ENCODE assay signal across 17 cellular contexts in genomic region chr12:108173892-108174291, GRCh38. TPM values are rescaled to one million over a fixed set of nuclear protein-coding genes. Genes with fewer than 3 reads are reported as not detected.
DNase-seq lines count a peak whose midpoint lies in the region; ATAC-seq, FAIRE-seq and TF ChIP-seq lines count a peak whose summit lies in the region.
"Had no signal": no experiment of that assay in that cellular context is flagged by ENCODE, and none has a peak within 500 bp of the region (broad histone marks: within the 10 kb centered on the region; RNA-seq: fewer than 3 reads in every experiment).

No MANE protein-coding gene starts in this region.

- CTCF ChIA-PET in K562 (lab: Yijun Ruan, JAX; ENCODE audit: low intra/inter-chr PET ratio) = no interaction called here
- CTCF ChIA-PET in H1 (lab: Charles Lee; ENCODE audit: partially characterized antibody) = interaction anchor here (0.6 to 4.0 kb wide), 9 partner anchors 9 to 321 kb away, joined by 3 to 14 read pairs (median 3); no protein-coding TSS in a partner anchor

- H3K9me3 ChIP-seq in K562 (replicated peaks; ENCODE audit: control insufficient read depth, insufficient read depth, low read depth, low read length) (no peaks in the 10 kb centered on the region), H1 (ENCODE audit: insufficient read depth in 2 of 2, low read depth in 1 of 2, low read length in 1 of 2) (peaks cover 0 to 4% of the 10 kb centered on the region in 2 experiments), thyroid gland (no peaks in the 10 kb centered on the region)

- H3K79me1 ChIP-seq in H1 (ENCODE audit: low read depth, low read length) = no peaks in the 10 kb centered on the region

- H3K27me3 ChIP-seq in K562 (ENCODE audit: control insufficient read depth in 2 of 2, insufficient read depth in 2 of 2, low read length in 2 of 2) (no peaks in the 10 kb centered on the region), H1 (replicated peaks in 1 of 4; ENCODE audit: control insufficient read depth in 3 of 4, extremely low read depth in 1 of 4, insufficient read depth in 3 of 4, low read length in 3 of 4) (no peaks in the 10 kb centered on the region), thyroid gland (no peaks in the 10 kb centered on the region)

- H3K23ac ChIP-seq in H1 (ENCODE audit: insufficient read length) = no peak overlapping the region

- H2AK5ac ChIP-seq in H1 (ENCODE audit: low read depth, low read length) = no peak overlapping the region

- no peaks in the 10 kb centered on the region for H3K9me1 ChIP-seq in K562 (ENCODE audit: control insufficient read depth, insufficient read depth, low read length)

- H4K20me1 ChIP-seq in K562 (replicated peaks; ENCODE audit: control insufficient read depth, insufficient read depth, low read length) (no peaks in the 10 kb centered on the region), H1 (replicated peaks in 1 of 2; ENCODE audit: control insufficient read depth in 1 of 2, insufficient read depth in 2 of 2, low read length in 2 of 2) (no peaks in the 10 kb centered on the region)

- TF ChIP-seq EP300 in K562 (IDR thresholded peaks at IDR 0.05; ENCODE audit: low read length) (no peak), H1 (IDR thresholded peaks at IDR 0.05; ENCODE audit: borderline replicate concordance in 1 of 2, low read depth in 2 of 2, low read length in 2 of 2) (no peak)

- no peak for FAIRE-seq in K562 (lab: Jason Lieb, UNC)
- no peak for FAIRE-seq in H1 (lab: Jason Lieb, UNC)
- FAIRE-seq: GM12892, H54 had no signal

- peak overlapping the region; percentile 44 for H2BK120ac ChIP-seq in H1 (replicated peaks; ENCODE audit: low read depth, low read length)

- peak overlapping the region; percentile 85 for H3K4ac ChIP-seq in H1 (replicated peaks; ENCODE audit: insufficient read length, low read depth, low read length)

- H3K9ac ChIP-seq in K562 (ENCODE audit: insufficient read depth in 1 of 2, low read depth in 2 of 2, low read length in 2 of 2) = no peak overlapping the region
- no peak overlapping the region for H3K9ac ChIP-seq in H1 (replicated peaks in 1 of 4; ENCODE audit: extremely low read depth in 1 of 4, low read depth in 3 of 4, low read length in 3 of 4)

- no peak for TF ChIP-seq RAD21 in K562 (CRISPR knock-in tag; conservative IDR thresholded peaks at IDR 0.05 in 1 of 2, IDR thresholded peaks at IDR 0.05 in 1 of 2)
- no peak for TF ChIP-seq RAD21 in H1 (IDR thresholded peaks at IDR 0.05 in 1 of 2, conservative IDR thresholded peaks at IDR 0.05 in 1 of 2; ENCODE audit: low read depth in 2 of 2, low read length in 2 of 2)

- H3K79me2 ChIP-seq in K562 (ENCODE audit: control insufficient read depth, insufficient read depth, low read length) (no peaks in the 10 kb centered on the region), H1 (ENCODE audit: control insufficient read depth in 1 of 2, insufficient read depth in 2 of 2, low read length in 2 of 2) (no peaks in the 10 kb centered on the region)

- no peak overlapping the region for H4K8ac ChIP-seq in H1 (ENCODE audit: extremely low read depth, insufficient read depth, low read length)

- peak overlapping the region; percentile 6 for H2BK20ac ChIP-seq in H1 (ENCODE audit: low read length)

- TF ChIP-seq POLR2A in K562 (conservative IDR thresholded peaks at IDR 0.05) = no peak
- TF ChIP-seq POLR2A in H1 (IDR thresholded peaks at IDR 0.05; ENCODE audit: control extremely low read depth in 1 of 2, low read depth in 2 of 2, low read length in 2 of 2) = no peak
- TF ChIP-seq POLR2A in thyroid gland (IDR thresholded peaks at IDR 0.05) = no peak

- POLR2A ChIA-PET in K562 (lab: Yijun Ruan, JAX) = no interaction called here
- POLR2A ChIA-PET in H1 (lab: Charles Lee; ENCODE audit: partially characterized antibody) = interaction anchor here (0.6 to 1.0 kb wide), 2 partner anchors 11 to 36 kb away, joined by 3 to 4 read pairs; no protein-coding TSS in a partner anchor

- H3K18ac ChIP-seq in H1 (ENCODE audit: extremely low read depth, low read length) = peak overlapping the region; percentile 5; the same call in 1 of the 2 replicates

- H2AFZ ChIP-seq in K562 (ENCODE audit: low read depth, low read length) (no peak overlapping the region), H1 (ENCODE audit: low read length) (no peak overlapping the region)
- H2AFZ ChIP-seq: GM23338 had no signal

- H2BK12ac ChIP-seq in H1 (ENCODE audit: low read depth, low read length) = peak overlapping the region; percentile 68; the same call in 1 of the 2 replicates

- in situ Hi-C loops in K562 (cut with MboI) = no loop called here

- H4K5ac ChIP-seq in H1 (ENCODE audit: insufficient read length, low read depth, low read length) = no peak overlapping the region

- H3K23me2 ChIP-seq in H1 (ENCODE audit: low read depth, low read length) = no peaks in the 10 kb centered on the region

- DNase-seq in K562 (ENCODE audit: extremely low read depth in 1 of 4, low spot score in 3 of 4) (no peak), H1 (ENCODE audit: low read depth in 1 of 2, low spot score in 2 of 2) (no peak), inferior parietal cortex (ENCODE audit: extremely low spot score) (peak; percentile 23), thyroid gland (peak; percentile 32 to 35)
- DNase-seq: Calu3; CD4-positive, alpha-beta memory T cell; DMS53; HCEC 1CT had no signal

- H2BK5ac ChIP-seq in H1 (ENCODE audit: low read depth, low read length) = 0 out of 2 replicates have a peak overlapping the region, but pooled peaks have one; percentile 3

- H3K27ac ChIP-seq in K562 (ENCODE audit: extremely low read depth, low read depth, low read length) (no peak overlapping the region), H1 (ENCODE audit: low read depth, low read length) (no peak overlapping the region), thyroid gland (peak overlapping the region; percentile 79 to 92 (median 87))

- H3K14ac ChIP-seq in H1 (ENCODE audit: insufficient read length) = no peak overlapping the region

- H3K4me3 ChIP-seq in K562 (no peak overlapping the region), H1 (ENCODE audit: extremely low read depth in 1 of 4, insufficient read depth in 2 of 4, low read depth in 3 of 4, low read length in 4 of 4) (no peak overlapping the region), thyroid gland (replicated peaks in 1 of 3) (no peak overlapping the region)
- H3K4me3 ChIP-seq: GM23338 had no signal

- H4K91ac ChIP-seq in H1 (replicated peaks; ENCODE audit: insufficient read length, low read length) = peak overlapping the region; percentile 5

- H3K56ac ChIP-seq in H1 (replicated peaks; ENCODE audit: insufficient read length, low read depth, low read length) = no peak overlapping the region

- H3K36me3 ChIP-seq in K562 (ENCODE audit: control insufficient read depth, insufficient read depth, low read length) (no peaks in the 10 kb centered on the region), H1 (ENCODE audit: control insufficient read depth in 2 of 4, insufficient read depth in 4 of 4, low read length in 3 of 4) (no peaks in the 10 kb centered on the region), thyroid gland (no peaks in the 10 kb centered on the region)

- no peaks in the 10 kb centered on the region; a peak in 1 of 5 replicates for H3K4me1 ChIP-seq in K562 (replicated peaks in 1 of 2; ENCODE audit: control insufficient read depth in 2 of 2, insufficient read depth in 2 of 2, low read length in 2 of 2)
- peaks cover 3 to 18% (median 9%) of the 10 kb centered on the region in 4 experiments; a peak in 6 of 7 replicates for H3K4me1 ChIP-seq in H1 (replicated peaks in 1 of 4; ENCODE audit: control insufficient read depth in 3 of 4, insufficient read depth in 4 of 4, low read length in 3 of 4)
- peaks cover 60 to 76% of the 10 kb centered on the region in 2 donors for H3K4me1 ChIP-seq in thyroid gland

- intact Hi-C loops in K562 (cut with micrococcal nuclease) (no loop called here), thyroid gland (cut with DNase I) (no loop called here)

- ATAC-seq in K562 (no peak), HG03460 (IDR thresholded peaks at IDR 0.05; ENCODE audit: unreplicated experiment) (no peak), GM19328 (IDR thresholded peaks at IDR 0.05; ENCODE audit: unreplicated experiment) (no peak), HG03097 (IDR thresholded peaks at IDR 0.05; ENCODE audit: low FRiP score, unreplicated experiment) (no peak)

- 0 out of 2 replicates have a peak overlapping the region, but pooled peaks have one; percentile 31 for H2BK15ac ChIP-seq in H1 (ENCODE audit: low read length)

- H3K4me2 ChIP-seq in K562 (ENCODE audit: insufficient read depth, low read length) (no peak overlapping the region), H1 (ENCODE audit: insufficient read depth in 1 of 2, low read depth in 2 of 2, low read length in 2 of 2) (no peak overlapping the region)
- H3K4me2 ChIP-seq: GM23338 had no signal

- 5% methylated on average over 6 of the region's 6 CpGs for whole genome bisulfite sequencing in K562 (ENCODE audit: insufficient coverage, low coverage, missing lambda C conversion rate)
- 87% methylated on average over 6 of the region's 6 CpGs; no CpG with 5 or more reads in 1 of the 2 experiments for WGBS in H1 (ENCODE audit: extremely low coverage in 1 of 2, insufficient coverage in 1 of 2, insufficient read length in 1 of 2, insufficient replicate concordance in 2 of 2, low coverage in 1 of 2, low lambda C conversion rate in 2 of 2, missing lambda C conversion rate in 1 of 2), 2 experiments
- WGBS in thyroid gland, 2 donors = 30 to 37% methylated on average over 6 of the region's 6 CpGs

- TF ChIP-seq CTCF in K562 (IDR thresholded peaks at IDR 0.05 in 2 of 3, conservative IDR thresholded peaks at IDR 0.05 in 1 of 3; ENCODE audit: insufficient read depth in 2 of 3, low read depth in 1 of 3, low read length in 3 of 3) (no peak), H1 (IDR thresholded peaks at IDR 0.05; ENCODE audit: control extremely low read depth in 1 of 3, insufficient read depth in 1 of 3, low read depth in 1 of 3, low read length in 3 of 3) (no peak), thyroid gland (IDR thresholded peaks at IDR 0.05) (no peak)

- BruUV-seq in K562 (replicated peaks; lab: Mats Ljungman, UMichigan) = no TSS peak

RNA-seq across cellular contexts. Expression of gene WSCD2, which starts 44.8 kb away (rescaled TPM):
- total RNA-seq in K562 (2011; cell fraction: chromatin; rRNA removed; ENCODE audit: low replicate concordance) = 0.65 and 4.6 TPM in 2 replicates
- 0.33 and 1.8 TPM in 2 replicates for total RNA-seq in K562 (2011; cell fraction: nucleolus; rRNA removed)
- 2.8 and 3.4 TPM in 2 replicates for total RNA-seq in K562 (2011; cell fraction: nucleoplasm; rRNA removed)
- total RNA-seq in K562 (2014; rRNA removed) (4.0 and 4.9 TPM in 2 replicates), K562 (2014; rRNA removed; fragmentation: Illumina TruSeq; extraction: Trizol) (3.0 TPM in 2 replicates), K562 (2015; rRNA removed; fragmentation: Illumina TruSeq; extraction: Trizol) (13.9 and 14.1 TPM in 2 replicates), K562 (2021) (4.0 and 5.0 TPM in 2 replicates), thyroid gland (100 to 1,000 TPM in 1 of 4 donors, 10 to 100 TPM in 3; 35.5 to 117 (median 81.4) TPM)
- polyA plus RNA-seq in K562 (2011; rRNA removed) (0.88 and 0.91 TPM in 2 replicates), K562 (2014; fragmentation: Illumina TruSeq; extraction: Trizol) (2.8 and 5.2 TPM in 2 replicates), K562 (2014; fragmentation: Nextera tagmentation; extraction: Ambion mirVana) (under 1 TPM; 0.72 to 0.89 TPM), K562 (2014; rRNA removed) (4.1 and 6.0 TPM in 2 replicates), H1 (2011; rRNA removed) (0.99 and 1.3 TPM in 2 replicates)
- polyA plus RNA-seq in K562 (2011; cell fraction: cytosol; rRNA removed) = 0.15 and 0.38 TPM in 2 replicates
- 0.50 and 1.4 TPM in 2 replicates for polyA plus RNA-seq in K562 (2011; cell fraction: nucleus; rRNA removed)
- 9.3 and 12.5 TPM in 2 replicates for polyA plus RNA-seq in K562 (2012)
- polyA minus RNA-seq in K562 (2011; rRNA and poly(A)+ RNA removed) = 0.11 and 0.57 TPM in 2 replicates
- polyA minus RNA-seq in K562 (2011; cell fraction: cytosol; rRNA and poly(A)+ RNA removed) = 1.2 TPM in 1 of 2 replicates, not detected in the other
- polyA minus RNA-seq in K562 (2011; cell fraction: nucleus; rRNA and poly(A)+ RNA removed) = 0.67 and 3.7 TPM in 2 replicates
- 1.7 and 2.2 TPM in 2 replicates for total RNA-seq in H1 (2021; fragmentation: NEBNext Ultra II Directional; extraction: Animal tissue kit (Norgen Biotek cat#: 25700))
- polyA plus RNA-seq in H1 (2011; cell fraction: cytosol; rRNA removed) = 1.00 TPM
- polyA plus RNA-seq in H1 (2011; cell fraction: nucleus; rRNA removed) = 2.6 TPM
- 1.1 to 2.5 TPM (median 1.3 TPM) in 4 replicates for polyA plus RNA-seq in H1 (2012, experiment 1 of 2)
- polyA plus RNA-seq in H1 (2012, experiment 2 of 2) = 1.1 TPM
- 0.73 TPM for polyA plus RNA-seq in H1 (2013, experiment 1 of 2)
- 0.70 TPM for polyA plus RNA-seq in H1 (2013, experiment 2 of 2)
- 1.7 and 5.8 TPM in 2 replicates for polyA minus RNA-seq in H1 (2011; rRNA and poly(A)+ RNA removed)
- 1.9 TPM for polyA minus RNA-seq in H1 (2011; cell fraction: cytosol; rRNA and poly(A)+ RNA removed)
- polyA minus RNA-seq in H1 (2011; cell fraction: nucleus; rRNA and poly(A)+ RNA removed) = 4.1 TPM
- total RNA-seq: A172; A673; Calu3; CD4-positive, alpha-beta memory T cell had no signal
- polyA plus RNA-seq: BJ; CD4-positive, alpha-beta memory T cell had no signal

Comparison
In these comparisons a context has a peak if more than half of its experiments do, and no peak if none do; other contexts are left out.
1. DNase-seq: peak in inferior parietal cortex (single experiment) and thyroid gland (2 of 2); none in K562 (0 of 4) and H1 (0 of 2).
2. H3K27ac ChIP-seq: peak in thyroid gland (3 of 3); none in K562 (single experiment) and H1 (single experiment).
3. Of the 49 proteins assayed by ChIP-seq in both K562 and H1: peak only in K562: none; only in H1: KDM1A; in both: none; in neither: 48.